26 cellular contexts compared by ENCODE assay signal in the genomic region with DNA sequence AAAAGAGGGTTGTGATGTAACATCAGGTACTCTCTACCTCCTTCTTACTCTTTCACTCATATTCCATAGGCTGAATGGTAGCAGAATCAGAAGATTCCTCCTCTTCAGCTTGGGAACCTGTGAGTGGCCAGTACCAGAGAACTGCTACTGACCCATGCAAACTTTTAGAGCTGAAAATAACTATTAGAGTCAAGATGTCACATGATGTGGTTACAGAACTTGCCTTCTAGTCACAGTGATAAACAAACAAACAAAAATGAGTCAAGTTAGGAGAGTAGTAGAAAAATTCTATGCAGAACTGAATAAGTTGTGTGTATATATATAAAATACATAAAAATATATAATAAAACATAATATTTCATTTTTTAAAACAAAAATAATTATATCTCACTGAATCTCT. TPM values are rescaled to one million over a fixed set of nuclear protein-coding genes. Genes with fewer than 3 reads are reported as not detected.
DNase-seq lines count a peak whose midpoint lies in the region; ATAC-seq and TF ChIP-seq lines count a peak whose summit lies in the region.
"Had no signal": no experiment of that assay in that cellular context is flagged by ENCODE, and none has a peak within 500 bp of the region (broad histone marks: within the 10 kb centered on the region; RNA-seq: fewer than 3 reads in every experiment).

No MANE protein-coding gene starts in this region.

- peaks cover 2% of the 10 kb centered on the region for H3K36me3 Mint-ChIP-seq in T-helper 17 cell (ENCODE audit: low read depth)
- H3K36me3 Mint-ChIP-seq: CD4-positive, CD25-positive, alpha-beta regulatory T cell had no signal

- H3K36me3 ChIP-seq in tibial nerve, result no peaks in the 10 kb centered on the region
- H3K36me3 ChIP-seq: tibial artery had no signal

- no peak overlapping the region for H3K27ac ChIP-seq in tibial nerve
- H3K27ac ChIP-seq: tibial artery had no signal

- H3K9me3 ChIP-seq in tibial nerve (no peaks in the 10 kb centered on the region), T-helper 17 cell (ENCODE audit: control insufficient read depth, low read length, poor library complexity, severe bottlenecking) (no peaks in the 10 kb centered on the region)
- H3K9me3 ChIP-seq: tibial artery had no signal

- DNase-seq in M059J (ENCODE audit: low read depth) (peak; percentile 49), tibial nerve (ENCODE audit: low spot score in 2 of 2) (no peak), T-helper 17 cell (no peak), RPMI8226 (no peak), NCI-H187 (lab: John Stamatoyannopoulos, UW) (no peak)
- DNase-seq: activated CD4-positive, alpha-beta memory T cell treated with anti-CD3 and anti-CD28 coated beads for 36 hours; activated naive CD8-positive, alpha-beta T cell treated with anti-CD3 and anti-CD28 coated beads, Interleukin-2, amount 50 U/mL, for 24 hours; activated T-cell treated with anti-CD3 and anti-CD28 coated beads, Interleukin-2, amount 50 U/mL, for 72 hours; caudate nucleus; CD4-positive, CD25-positive, alpha-beta regulatory T cell; DMS79 treated with DMSO at 0.1 percent for 48 hours; effector CD8-positive, alpha-beta T cell; left cardiac atrium; NCI-H2029; NCI-H526; occipital lobe; stimulated activated CD4-positive, alpha-beta T cell treated with anti-CD3 and anti-CD28 coated beads, Interleukin-2, amount 100 ng/mL, for 48 hours; tibial artery had no signal

- no peak for TF ChIP-seq CTCF in tibial nerve (IDR thresholded peaks at IDR 0.05)

- no peaks in the 10 kb centered on the region for H3K27me3 Mint-ChIP-seq in T-helper 17 cell
- H3K27me3 Mint-ChIP-seq: activated naive CD8-positive, alpha-beta T cell treated with anti-CD3 and anti-CD28 coated beads, Interleukin-2, amount 50 U/mL, for 24 hours had no signal

- TF ChIP-seq POLR2A in tibial nerve (IDR thresholded peaks at IDR 0.05), result no peak

- H3K27ac Mint-ChIP-seq in T-helper 17 cell, result no peak overlapping the region
- H3K27ac Mint-ChIP-seq: activated CD4-positive, alpha-beta memory T cell treated with anti-CD3 and anti-CD28 coated beads for 36 hours; activated naive CD8-positive, alpha-beta T cell treated with anti-CD3 and anti-CD28 coated beads, Interleukin-2, amount 50 U/mL, for 24 hours; activated T-cell treated with anti-CD3 and anti-CD28 coated beads, Interleukin-2, amount 50 U/mL, for 72 hours had no signal

- TF ChIP-seq EP300 in tibial nerve (IDR thresholded peaks at IDR 0.05), result no peak

- H3K4me1 Mint-ChIP-seq in T-helper 17 cell, result peaks cover 18% of the 10 kb centered on the region

- H3K27me3 ChIP-seq in tibial nerve, result no peaks in the 10 kb centered on the region
- H3K27me3 ChIP-seq: tibial artery had no signal

- ATAC-seq in GM18498 (IDR thresholded peaks at IDR 0.05; ENCODE audit: unreplicated experiment) (peak; percentile 36), GM19463 (IDR thresholded peaks at IDR 0.05; ENCODE audit: unreplicated experiment) (peak; percentile 32), HG02885 (IDR thresholded peaks at IDR 0.05; ENCODE audit: poor library complexity, unreplicated experiment) (peak; percentile 39), T-helper 17 cell (no peak)
- ATAC-seq: activated naive CD8-positive, alpha-beta T cell treated with anti-CD3 and anti-CD28 coated beads, Interleukin-2, amount 50 U/mL, for 24 hours; activated T-cell treated with anti-CD3 and anti-CD28 coated beads, Interleukin-2, amount 50 U/mL, for 72 hours; left cardiac atrium; sciatic nerve had no signal

- no peak overlapping the region for H3K4me3 Mint-ChIP-seq in T-helper 17 cell
- H3K4me3 Mint-ChIP-seq: activated CD4-positive, alpha-beta memory T cell treated with anti-CD3 and anti-CD28 coated beads for 36 hours; activated naive CD8-positive, alpha-beta T cell treated with anti-CD3 and anti-CD28 coated beads, Interleukin-2, amount 50 U/mL, for 24 hours; activated T-cell treated with anti-CD3 and anti-CD28 coated beads, Interleukin-2, amount 50 U/mL, for 72 hours; CD4-positive, CD25-positive, alpha-beta regulatory T cell had no signal

- peaks cover 0 to 10% (median 0%) of the 10 kb centered on the region in 4 donors for H3K4me1 ChIP-seq in tibial nerve

- no peak overlapping the region for H3K4me3 ChIP-seq in tibial nerve
- H3K4me3 ChIP-seq: tibial artery had no signal

RNA-seq across cellular contexts. Expression of a gene that starts 47.6 kb away (rescaled TPM):
- not detected in 2 replicates for total RNA-seq in M059J (2014; rRNA removed; shearing (Covaris generic))
- total RNA-seq in tibial nerve (100 to 1,000 TPM; 142 to 489 (median 195) TPM), T-helper 17 cell (100 to 1,000 TPM; 387 to 736 TPM)
- total RNA-seq: A673, H1, HT1080, MCF 10A had no signal

Comparison
In these comparisons a context has a peak if more than half of its experiments do, and no peak if none do; other contexts are left out.
1. RNA of a gene that starts 47.6 kb away (total RNA-seq): 387 to 736 TPM in T-helper 17 cell and 142 to 489 TPM in tibial nerve; not detected in M059J; every median in the first group is over 100 times any median in the second.